ENCODE assay signal across 18 cellular contexts in genomic region chr4:36917413-36917812, GRCh38.
"Had no signal": no experiment of that assay in that cellular context is flagged by ENCODE, and none has a peak within 500 bp of the region (broad histone marks: within the 10 kb centered on the region; RNA-seq: fewer than 3 reads in every experiment).

No MANE protein-coding gene starts in this region.

- DNase-seq: activated CD4-positive, alpha-beta memory T cell treated with anti-CD3 and anti-CD28 coated beads for 36 hours; activated CD4-positive, alpha-beta T cell treated with anti-CD3 and anti-CD28 coated beads for 36 hours; activated T-cell treated with anti-CD3 and anti-CD28 coated beads for 4 hours; cerebellar nuclear complex; cortex of kidney; effector CD4-positive, alpha-beta T cell; gastrocnemius medialis; head of caudate nucleus; left lung; midbrain; stimulated activated CD8-positive, alpha-beta memory T cell treated with anti-CD3 and anti-CD28 coated beads, Interleukin-4, amount 100 ng/mL, for 48 hours; stimulated activated naive CD4-positive, alpha-beta T cell treated with Interleukin-2 at 50 U/mL for 16 hours; substantia nigra; tibial artery had no signal

- H3K4me3 ChIP-seq: gastrocnemius medialis, left lung, neural progenitor cell, tibial artery had no signal

- H3K4me3 Mint-ChIP-seq: activated CD4-positive, alpha-beta memory T cell treated with anti-CD3 and anti-CD28 coated beads for 36 hours; activated CD4-positive, alpha-beta T cell treated with anti-CD3 and anti-CD28 coated beads for 36 hours; activated naive CD8-positive, alpha-beta T cell; neural progenitor cell had no signal

- H3K27ac ChIP-seq: gastrocnemius medialis, left lung, neural progenitor cell, tibial artery had no signal

- H3K27ac Mint-ChIP-seq: activated CD4-positive, alpha-beta memory T cell treated with anti-CD3 and anti-CD28 coated beads for 36 hours; activated CD4-positive, alpha-beta T cell treated with anti-CD3 and anti-CD28 coated beads for 36 hours; activated naive CD8-positive, alpha-beta T cell; neural progenitor cell; progenitor cell of endocrine pancreas had no signal

- H3K36me3 Mint-ChIP-seq: activated CD4-positive, alpha-beta memory T cell treated with anti-CD3 and anti-CD28 coated beads for 36 hours; activated naive CD8-positive, alpha-beta T cell; neural progenitor cell had no signal

- H3K9me3 Mint-ChIP-seq: activated CD4-positive, alpha-beta memory T cell treated with anti-CD3 and anti-CD28 coated beads for 36 hours; neural progenitor cell had no signal

- H3K27me3 ChIP-seq: gastrocnemius medialis, left lung, neural progenitor cell, tibial artery had no signal

- H3K9ac ChIP-seq: neural progenitor cell had no signal

- H3K36me3 ChIP-seq: gastrocnemius medialis, left lung, neural progenitor cell, tibial artery had no signal

- H3K4me2 ChIP-seq: neural progenitor cell had no signal

- H3K9me3 ChIP-seq: gastrocnemius medialis, left lung, tibial artery had no signal

- ATAC-seq: activated CD4-positive, alpha-beta T cell treated with anti-CD3 and anti-CD28 coated beads for 36 hours; gastrocnemius medialis; left lung had no signal

- H3K27me3 Mint-ChIP-seq: activated CD4-positive, alpha-beta memory T cell treated with anti-CD3 and anti-CD28 coated beads for 36 hours; activated CD4-positive, alpha-beta T cell treated with anti-CD3 and anti-CD28 coated beads for 36 hours; activated naive CD8-positive, alpha-beta T cell had no signal

- H2AFZ ChIP-seq: neural progenitor cell had no signal

- FAIRE-seq: bronchial epithelial cell had no signal

- H3K4me1 ChIP-seq: gastrocnemius medialis, left lung, neural progenitor cell, tibial artery had no signal

- H3K4me1 Mint-ChIP-seq: activated CD4-positive, alpha-beta T cell treated with anti-CD3 and anti-CD28 coated beads for 36 hours; neural progenitor cell had no signal
